8 cellular contexts compared by ENCODE assay signal in genomic region chr2:84314901-84315330, GRCh38.
DNase-seq lines count a peak whose midpoint lies in the region; ATAC-seq and TF ChIP-seq lines count a peak whose summit lies in the region.

No MANE protein-coding gene starts in this region.

- H3K79me2 ChIP-seq in fibroblast of lung (ENCODE audit: control insufficient read depth, insufficient read depth, low read length): no peaks in the 10 kb centered on the region

- no peak overlapping the region for H3K4me3 ChIP-seq in fibroblast of lung (replicated peaks in 1 of 4; ENCODE audit: control extremely low read depth in 1 of 4, insufficient read depth in 1 of 4, low read depth in 3 of 4, low read length in 4 of 4)
- H3K4me3 ChIP-seq in suprapubic skin: no peak overlapping the region

- H2AFZ ChIP-seq in fibroblast of lung (ENCODE audit: low read length): no peak overlapping the region

- TF ChIP-seq CTCF in fibroblast of lung (conservative IDR thresholded peaks at IDR 0.05 in 1 of 2, IDR thresholded peaks at IDR 0.05 in 1 of 2; ENCODE audit: low read depth in 1 of 2, low read length in 2 of 2) (peak; percentile 90 to 97), suprapubic skin (IDR thresholded peaks at IDR 0.05) (peak; percentile 46 to 78)

- 6% methylated on average over 5 of the region's 11 CpGs for WGBS in suprapubic skin

- H3K27me3 ChIP-seq in fibroblast of lung (ENCODE audit: control insufficient read depth, insufficient read depth, low read length): no peaks in the 10 kb centered on the region
- peaks cover 7% of the 10 kb centered on the region for H3K27me3 ChIP-seq in suprapubic skin

- no peak for TF ChIP-seq EP300 in suprapubic skin (IDR thresholded peaks at IDR 0.05)

- no peaks in the 10 kb centered on the region for H4K20me1 ChIP-seq in fibroblast of lung (ENCODE audit: control insufficient read depth, extremely low read depth, insufficient read depth, low read length)

- H3K36me3 ChIP-seq in fibroblast of lung (ENCODE audit: control insufficient read depth, insufficient read depth, low read length) (no peaks in the 10 kb centered on the region), suprapubic skin (no peaks in the 10 kb centered on the region)

- no peak overlapping the region for H3K9ac ChIP-seq in fibroblast of lung (ENCODE audit: insufficient read depth, low read length)

- peak; percentile 99 for ATAC-seq in GM21423 (IDR thresholded peaks at IDR 0.05; ENCODE audit: unreplicated experiment)

- H3K4me1 ChIP-seq in fibroblast of lung (ENCODE audit: control insufficient read depth, extremely low read depth, insufficient read depth, low read length): no peaks in the 10 kb centered on the region
- H3K4me1 ChIP-seq in suprapubic skin: no peaks in the 10 kb centered on the region

- no peak for TF ChIP-seq POLR2A in suprapubic skin (IDR thresholded peaks at IDR 0.05)

- no peak overlapping the region for H3K4me2 ChIP-seq in fibroblast of lung (ENCODE audit: extremely low read depth, insufficient read depth, low read length)

- H3K27ac ChIP-seq in fibroblast of lung (ENCODE audit: insufficient read depth, low read length) (no peak overlapping the region), suprapubic skin (no peak overlapping the region)

- no peaks in the 10 kb centered on the region for H3K9me3 ChIP-seq in fibroblast of lung (ENCODE audit: control insufficient read depth, insufficient read depth, low read depth, low read length)
- H3K9me3 ChIP-seq in suprapubic skin: no peaks in the 10 kb centered on the region

- DNase-seq in DMS53 treated with DMSO at 0.1 percent for 48 hours (lab: John Stamatoyannopoulos, UW; ENCODE audit: unreplicated experiment): peak; percentile 89
- DNase-seq in HS-27A (ENCODE audit: low read depth): peak; percentile 80
- DNase-seq in OCI-M2 (lab: John Stamatoyannopoulos, UW; ENCODE audit: unreplicated experiment): peak; percentile 72
- DNase-seq in activated T-cell treated with anti-CD3 and anti-CD28 coated beads for 48 hours (ENCODE audit: low read depth): peak; percentile 68
- DNase-seq in fibroblast of lung (ENCODE audit: low read depth in 2 of 2): peak; percentile 56 to 73
- peak; percentile 44 for DNase-seq in non-pigmented ciliary epithelial cell (ENCODE audit: low read depth)
- peak in 1 of 2 donors; percentile 69 for DNase-seq in suprapubic skin (ENCODE audit: low spot score in 2 of 2)
